ENCODE assay signal across 11 cellular contexts in genomic region chr1:23964790-23965740, GRCh38. TPM values are rescaled to one million over a fixed set of nuclear protein-coding genes. Genes with fewer than 3 reads are reported as not detected.
DNase-seq lines count a peak whose midpoint lies in the region; ATAC-seq and TF ChIP-seq lines count a peak whose summit lies in the region.
"Had no signal": no experiment of that assay in that cellular context is flagged by ENCODE, and none has a peak within 500 bp of the region (broad histone marks: within the 10 kb centered on the region; RNA-seq: fewer than 3 reads in every experiment).

No MANE protein-coding gene starts in this region.

- H3K27ac ChIP-seq in ACC112 (ENCODE audit: low read depth, low read length) (peak overlapping the region; percentile 57), KMS-11 (peak overlapping the region; percentile 64), adrenal gland (peak overlapping the region in 4 of 5 donors; percentile 29 to 76 (median 54))

- H3K27me3 ChIP-seq in ACC112 (ENCODE audit: insufficient read depth, low read length) (no peaks in the 10 kb centered on the region), KMS-11 (ENCODE audit: insufficient read depth, low read depth) (no peaks in the 10 kb centered on the region), adrenal gland (no peaks in the 10 kb centered on the region)

- ATAC-seq in GM19395 (IDR thresholded peaks at IDR 0.05; ENCODE audit: unreplicated experiment) (no peak), HG02588 (IDR thresholded peaks at IDR 0.05; ENCODE audit: unreplicated experiment) (no peak)

- H3K79me2 ChIP-seq in ACC112 (ENCODE audit: control insufficient read depth, insufficient read depth, low read length, unreplicated experiment) (peaks cover 31% of the 10 kb centered on the region), KMS-11 (ENCODE audit: insufficient read depth, low read depth) (peaks cover 83% of the 10 kb centered on the region)

- H3K9me3 Mint-ChIP-seq in mesothelial cell of epicardium = no peaks in the 10 kb centered on the region

- H2AFZ ChIP-seq in ACC112 (ENCODE audit: low read length, unreplicated experiment) (no peak overlapping the region), KMS-11 (ENCODE audit: low read depth) (no peak overlapping the region)

- H3K4me3 Mint-ChIP-seq in mesothelial cell of epicardium = no peak overlapping the region

- H3K4me1 ChIP-seq in ACC112 (ENCODE audit: control insufficient read depth, insufficient read depth, low read length, unreplicated experiment) = peaks cover 11% of the 10 kb centered on the region
- H3K4me1 ChIP-seq in KMS-11 (ENCODE audit: low read depth, poor library complexity, severe bottlenecking) = peaks cover 80% of the 10 kb centered on the region
- peaks cover 4 to 33% of the 10 kb centered on the region in 2 donors for H3K4me1 ChIP-seq in adrenal gland (replicated peaks in 1 of 2)

- intact Hi-C loops in adrenal gland (cut with DNase I) = no loop called here

- H3K36me3 ChIP-seq in ACC112 (ENCODE audit: insufficient read depth, low read length) (peaks cover 26% of the 10 kb centered on the region), KMS-11 (ENCODE audit: insufficient read depth) (peaks cover 9% of the 10 kb centered on the region; the same call in 1 of the 2 replicates), adrenal gland (replicated peaks in 1 of 2) (peaks cover 0 to 51% of the 10 kb centered on the region in 2 donors)

- 74 to 77% (median 75%) methylated on average over 5 of the region's 5 CpGs for WGBS in adrenal gland, 4 donors

- H3K9me3 ChIP-seq in adrenal gland (replicated peaks in 1 of 3) = no peaks in the 10 kb centered on the region

- H3K4me3 ChIP-seq in ACC112 (ENCODE audit: low read depth, low read length) (no peak overlapping the region), KMS-11 (IDR thresholded peaks at IDR 0.05; ENCODE audit: insufficient read depth, low read depth, low read length) (no peak overlapping the region), adrenal gland (no peak overlapping the region)

- H3K27me3 Mint-ChIP-seq in mesothelial cell of epicardium (ENCODE audit: low read depth) = no peaks in the 10 kb centered on the region

- peak overlapping the region; percentile 92 for H3K4me2 ChIP-seq in KMS-11

- DNase-seq in adrenal gland (no peak), mesothelial cell of epicardium (ENCODE audit: low spot score in 2 of 2, unreplicated experiment in 2 of 2) (no peak), kidney glomerular epithelial cell (lab: John Stamatoyannopoulos, UW) (no peak), activated gamma-delta T cell (lab: John Stamatoyannopoulos, UW) (no peak)
- DNase-seq: DMS53, HCEC 1CT, NCI-H1105 had no signal

- peak overlapping the region; percentile 83 for H3K27ac Mint-ChIP-seq in mesothelial cell of epicardium

- no peak overlapping the region; the same call in 1 of the 2 replicates for H3K9ac ChIP-seq in KMS-11

- peaks cover 27% of the 10 kb centered on the region for H3K36me3 Mint-ChIP-seq in mesothelial cell of epicardium

- TF ChIP-seq POLR2A in adrenal gland (IDR thresholded peaks at IDR 0.05) = no peak

- TF ChIP-seq CTCF in KMS-11 (conservative IDR thresholded peaks at IDR 0.05; ENCODE audit: low read depth, low read length) = no peak
- TF ChIP-seq CTCF in adrenal gland (IDR thresholded peaks at IDR 0.05) = no peak
- no peak for TF ChIP-seq CTCF in mesothelial cell of epicardium (IDR thresholded peaks at IDR 0.05; ENCODE audit: unreplicated experiment)

- peaks cover 3% of the 10 kb centered on the region; the same call in 1 of the 2 replicates for H4K20me1 ChIP-seq in KMS-11 (ENCODE audit: insufficient read depth)

- H3K4me1 Mint-ChIP-seq in mesothelial cell of epicardium = peaks cover 32% of the 10 kb centered on the region

RNA-seq across cellular contexts. Expression of gene PNRC2, which starts 5.4 kb away (rescaled TPM):
- total RNA-seq in adrenal gland = 100 to 1,000 TPM in 7 of 8 donors, 10 to 100 TPM in 1; 57.6 to 175 (median 138) TPM
- polyA plus RNA-seq in adrenal gland = 100 to 1,000 TPM in 1 of 3 donors, 10 to 100 TPM in 2; 72.9 to 187 (median 81.0) TPM
- 134 to 150 TPM (median 149 TPM) in 3 replicates for total RNA-seq in mesothelial cell of epicardium

RNA-seq across cellular contexts. Expression of gene SRSF10, which starts 15.1 kb away (rescaled TPM):
- 100 to 1,000 TPM in 6 of 8 donors, 10 to 100 TPM in 2; 65.8 to 139 (median 105) TPM for total RNA-seq in adrenal gland
- 100 to 1,000 TPM in 1 of 3 donors, 10 to 100 TPM in 2; 90.0 to 190 (median 99.0) TPM for polyA plus RNA-seq in adrenal gland
- 201 to 216 TPM (median 208 TPM) in 3 replicates for total RNA-seq in mesothelial cell of epicardium

RNA-seq across cellular contexts. Expression of gene CNR2, which starts 51.9 kb away (rescaled TPM):
- total RNA-seq in adrenal gland (under 1 TPM in 1 of 8 donors, not detected in 7; 0.09 TPM), mesothelial cell of epicardium (not detected in 3 replicates)
- under 1 TPM in 1 of 3 donors, not detected in 2; 0.08 TPM for polyA plus RNA-seq in adrenal gland
